In the genomic region with DNA sequence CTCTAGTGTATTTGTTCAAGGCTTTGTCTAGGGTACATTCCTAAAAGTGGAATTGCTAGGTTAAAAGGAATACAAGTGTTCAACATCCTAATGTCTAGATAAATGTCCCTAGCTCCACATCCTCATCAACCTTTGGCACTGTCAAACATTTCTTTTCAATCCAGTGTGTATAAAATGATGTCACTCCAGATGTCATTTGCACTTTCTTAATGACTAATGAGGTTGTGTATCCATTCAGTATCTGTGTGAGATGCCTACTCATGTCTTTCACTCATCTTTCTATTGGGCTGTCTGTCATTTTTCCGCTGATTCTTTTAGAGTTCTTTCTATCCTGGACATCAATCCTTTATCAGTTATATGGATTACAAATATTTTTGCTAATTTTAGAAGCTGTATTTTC, we compare ENCODE assay signal across 19 cellular contexts. TPM values are rescaled to one million over a fixed set of nuclear protein-coding genes. Genes with fewer than 3 reads are reported as not detected.
DNase-seq lines count a peak whose midpoint lies in the region; ATAC-seq, FAIRE-seq and TF ChIP-seq lines count a peak whose summit lies in the region.
"Had no signal": no experiment of that assay in that cellular context is flagged by ENCODE, and none has a peak within 500 bp of the region (broad histone marks: within the 10 kb centered on the region; RNA-seq: fewer than 3 reads in every experiment).

No MANE protein-coding gene starts in this region.

- no peak for FAIRE-seq in bronchial epithelial cell (lab: Jason Lieb, UNC)
- FAIRE-seq: D721Med had no signal

- no peak overlapping the region for H3K4me3 Mint-ChIP-seq in activated CD4-positive, alpha-beta T cell treated with anti-CD3 and anti-CD28 coated beads for 36 hours
- H3K4me3 Mint-ChIP-seq in stimulated activated naive CD8-positive, alpha-beta T cell treated with anti-CD3 and anti-CD28 coated beads, Interleukin-15, amount 100 ng/mL, for 72 hours = no peak overlapping the region
- H3K4me3 Mint-ChIP-seq in MCF 10A (ENCODE audit: unreplicated experiment) = no peak overlapping the region
- H3K4me3 Mint-ChIP-seq: CD4-positive, alpha-beta T cell; HFFc6 had no signal

- peaks cover 15% of the 10 kb centered on the region for H3K27me3 ChIP-seq in bronchial epithelial cell (ENCODE audit: control insufficient read depth, insufficient read depth, low read length)
- H3K27me3 ChIP-seq: BLaER1 treated with 17β-estradiol and CSF1 and Interleukin-3, amounts not matched to agents 10 nM and 100 nM had no signal

- DNase-seq in activated CD4-positive, alpha-beta T cell treated with anti-CD3 and anti-CD28 coated beads for 36 hours = no peak
- no peak for DNase-seq in activated CD4-positive, alpha-beta T cell treated with anti-CD3 and anti-CD28 coated beads for 4 hours
- DNase-seq in stimulated activated naive CD8-positive, alpha-beta T cell treated with anti-CD3 and anti-CD28 coated beads, Interleukin-15, amount 100 ng/mL, for 72 hours = no peak
- no peak for DNase-seq in stimulated activated naive CD8-positive, alpha-beta T cell treated with anti-CD3 and anti-CD28 coated beads, Interleukin-15, Interleukin-2, amounts not matched to agents 100 U/mL and 50 U/mL, for 24 hours
- DNase-seq in bronchial epithelial cell (ENCODE audit: low read depth) (peak; percentile 9), MCF 10A (ENCODE audit: unreplicated experiment) (no peak), HT-29 (ENCODE audit: low spot score) (no peak)
- DNase-seq: GOT3, MG63, NCI-H2081 treated with DMSO at 0.1 percent for 48 hours, Right ventricle myocardium superior had no signal

- intact Hi-C loops in activated CD4-positive, alpha-beta T cell treated with anti-CD3 and anti-CD28 coated beads for 36 hours (cut with DNase I, micrococcal nuclease) = loop anchor here (1.0 to 10.0 kb wide), 7 partner anchors 58 to 946 kb away; partner anchors contain the start of gene TOMM20L (in 2 of the 2)
- intact Hi-C loops in MCF 10A (cut with micrococcal nuclease) = loop anchor here (1.0 to 5.0 kb wide), 7 partner anchors 58 to 1014 kb away; partner anchors contain the start of genes ACTR10 and PSMA3

- H3K27me3 Mint-ChIP-seq in activated CD4-positive, alpha-beta T cell treated with anti-CD3 and anti-CD28 coated beads for 36 hours = peaks cover 17% of the 10 kb centered on the region
- peaks cover 7% of the 10 kb centered on the region for H3K27me3 Mint-ChIP-seq in stimulated activated naive CD8-positive, alpha-beta T cell treated with anti-CD3 and anti-CD28 coated beads, Interleukin-15, amount 100 ng/mL, for 72 hours
- peaks cover 95% of the 10 kb centered on the region for H3K27me3 Mint-ChIP-seq in MCF 10A (ENCODE audit: insufficient read depth, unreplicated experiment)

- H3K4me1 Mint-ChIP-seq in activated CD4-positive, alpha-beta T cell treated with anti-CD3 and anti-CD28 coated beads for 36 hours = peaks cover 6% of the 10 kb centered on the region
- H3K4me1 Mint-ChIP-seq in stimulated activated naive CD8-positive, alpha-beta T cell treated with anti-CD3 and anti-CD28 coated beads, Interleukin-15, amount 100 ng/mL, for 72 hours = no peaks in the 10 kb centered on the region
- H3K4me1 Mint-ChIP-seq in MCF 10A (ENCODE audit: insufficient read depth, unreplicated experiment) = peaks cover 7% of the 10 kb centered on the region

- no peaks in the 10 kb centered on the region for H3K36me3 ChIP-seq in bronchial epithelial cell (ENCODE audit: control insufficient read depth, insufficient read depth, low read length)
- H3K36me3 ChIP-seq: BLaER1 treated with 17β-estradiol and CSF1 and Interleukin-3, amounts not matched to agents 10 nM and 100 nM; HAP-1; MG63; SJSA1 had no signal

- no peak overlapping the region for H3K27ac Mint-ChIP-seq in activated CD4-positive, alpha-beta T cell treated with anti-CD3 and anti-CD28 coated beads for 36 hours
- H3K27ac Mint-ChIP-seq in stimulated activated naive CD8-positive, alpha-beta T cell treated with anti-CD3 and anti-CD28 coated beads, Interleukin-15, amount 100 ng/mL, for 72 hours = no peak overlapping the region
- no peak overlapping the region for H3K27ac Mint-ChIP-seq in MCF 10A (ENCODE audit: low read depth, unreplicated experiment)
- H3K27ac Mint-ChIP-seq: CD4-positive, alpha-beta T cell; HFFc6 had no signal

- POLR2A ChIA-PET in activated CD4-positive, alpha-beta T cell treated with anti-CD3 and anti-CD28 coated beads for 36 hours (lab: Charles Lee) = no interaction called here
- POLR2A ChIA-PET in MCF 10A (lab: Yijun Ruan, JAX) = interaction anchor here (0.6 to 2.0 kb wide), 5 partner anchors 11 to 233 kb away, joined by 3 to 6 read pairs (median 4); partner anchors contain the start of gene ACTR10

- no peak overlapping the region for H3K4me3 ChIP-seq in bronchial epithelial cell (ENCODE audit: low read depth, low read length)
- H3K4me3 ChIP-seq: A549; BLaER1 treated with 17β-estradiol and CSF1 and Interleukin-3, amounts not matched to agents 10 nM and 100 nM; HAP-1; MG63; PC-9; SJSA1 had no signal

- peak; percentile 87 for ATAC-seq in activated CD4-positive, alpha-beta T cell treated with anti-CD3 and anti-CD28 coated beads for 36 hours
- peak; percentile 65 for ATAC-seq in stimulated activated naive CD8-positive, alpha-beta T cell treated with anti-CD3 and anti-CD28 coated beads, Interleukin-15, amount 100 ng/mL, for 72 hours
- ATAC-seq in stimulated activated naive CD8-positive, alpha-beta T cell treated with anti-CD3 and anti-CD28 coated beads, Interleukin-15, Interleukin-2, amounts not matched to agents 100 U/mL and 50 U/mL, for 24 hours = no peak

- no peak for TF ChIP-seq CTCF in bronchial epithelial cell (IDR thresholded peaks at IDR 0.05; ENCODE audit: insufficient read depth, low read length, severe bottlenecking)
- no peak for TF ChIP-seq CTCF in MCF 10A (IDR thresholded peaks at IDR 0.05; ENCODE audit: unreplicated experiment)

- CTCF ChIA-PET in activated CD4-positive, alpha-beta T cell treated with anti-CD3 and anti-CD28 coated beads for 36 hours (lab: Charles Lee) = interaction anchor here (0.6 to 2.0 kb wide), 7 partner anchors 8 to 606 kb away, joined by 3 to 6 read pairs (median 4); partner anchors contain the start of genes ACTR10 and TOMM20L
- CTCF ChIA-PET in MCF 10A (lab: Yijun Ruan, JAX) = interaction anchor here (0.6 to 7.9 kb wide), 13 partner anchors 8 to 210 kb away, joined by 3 to 108 read pairs (median 4); partner anchors contain the start of genes ACTR10 and PSMA3

- no TSS peak for BruUV-seq in MCF 10A (replicated peaks; lab: Mats Ljungman, UMichigan)

- no peaks in the 10 kb centered on the region for H3K9me3 Mint-ChIP-seq in activated CD4-positive, alpha-beta T cell treated with anti-CD3 and anti-CD28 coated beads for 36 hours (ENCODE audit: low read depth)
- H3K9me3 Mint-ChIP-seq in stimulated activated naive CD8-positive, alpha-beta T cell treated with anti-CD3 and anti-CD28 coated beads, Interleukin-15, amount 100 ng/mL, for 72 hours = no peaks in the 10 kb centered on the region
- H3K9me3 Mint-ChIP-seq in MCF 10A (ENCODE audit: unreplicated experiment) = no peaks in the 10 kb centered on the region
- H3K9me3 Mint-ChIP-seq: CD4-positive, alpha-beta T cell; HFFc6 had no signal

- no peaks in the 10 kb centered on the region for H3K36me3 Mint-ChIP-seq in activated CD4-positive, alpha-beta T cell treated with anti-CD3 and anti-CD28 coated beads for 36 hours (ENCODE audit: low read depth)
- no peaks in the 10 kb centered on the region for H3K36me3 Mint-ChIP-seq in MCF 10A (ENCODE audit: insufficient read depth, unreplicated experiment)

RNA-seq across cellular contexts. Expression of gene ARMH4, which starts 43.3 kb away (rescaled TPM):
- total RNA-seq in activated CD4-positive, alpha-beta T cell treated with anti-CD3 and anti-CD28 coated beads for 36 hours = not detected
- total RNA-seq in bronchial epithelial cell = under 0.01 and 0.51 TPM in 2 replicates
- total RNA-seq in MCF 10A (2022) = not detected in 2 replicates
- total RNA-seq in HT-29 (2014; rRNA removed; shearing (Covaris generic)) = not detected in 2 replicates
- total RNA-seq: CD4-positive, alpha-beta T cell; PC-9 had no signal
